ENCODE assay signal across 1 cellular context in the genomic region with DNA sequence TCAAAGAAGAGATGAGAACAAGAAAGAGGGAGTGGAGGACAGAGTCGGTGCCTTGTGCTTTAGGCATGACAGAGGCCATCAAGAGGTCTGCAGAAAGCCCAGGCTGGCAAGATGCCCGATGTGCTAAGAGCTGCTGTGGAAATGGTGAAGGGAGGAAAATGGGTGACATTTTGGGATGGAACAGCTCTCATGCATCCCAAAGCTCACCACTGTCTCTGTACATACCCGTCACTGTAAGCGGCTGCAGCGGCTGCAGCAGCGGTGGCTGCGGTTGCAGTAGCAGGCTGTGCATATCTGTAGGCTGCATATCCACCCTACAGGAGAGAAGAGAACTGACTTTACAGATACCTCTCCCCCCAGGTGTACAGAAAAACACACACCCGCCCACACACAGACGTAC.
TF ChIP-seq lines count a peak whose summit lies in the region.

No MANE protein-coding gene starts in this region.

TF ChIP-seq in IMR-90, 13 proteins besides CTCF, POLR2A, EP300 and RAD21 (continued from another document):
- TF ChIP-seq FOS (IDR thresholded peaks at IDR 0.05; ENCODE audit: low read depth, low read length) (no peak), NFE2L2 (IDR thresholded peaks at IDR 0.05; ENCODE audit: low read depth, low read length) (no peak), MXI1 (IDR thresholded peaks at IDR 0.05; ENCODE audit: borderline replicate concordance, low read depth, low read length) (no peak), RFX5 (IDR thresholded peaks at IDR 0.05; ENCODE audit: low read depth, low read length) (no peak)
- TF ChIP-seq, protein P1, sequence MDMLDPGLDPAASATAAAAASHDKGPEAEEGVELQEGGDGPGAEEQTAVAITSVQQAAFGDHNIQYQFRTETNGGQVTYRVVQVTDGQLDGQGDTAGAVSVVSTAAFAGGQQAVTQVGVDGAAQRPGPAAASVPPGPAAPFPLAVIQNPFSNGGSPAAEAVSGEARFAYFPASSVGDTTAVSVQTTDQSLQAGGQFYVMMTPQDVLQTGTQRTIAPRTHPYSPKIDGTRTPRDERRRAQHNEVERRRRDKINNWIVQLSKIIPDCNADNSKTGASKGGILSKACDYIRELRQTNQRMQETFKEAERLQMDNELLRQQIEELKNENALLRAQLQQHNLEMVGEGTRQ (IDR thresholded peaks at IDR 0.05; ENCODE audit: low read depth, low read length), result no peak
